23 cellular contexts compared by ENCODE assay signal in the genomic region with DNA sequence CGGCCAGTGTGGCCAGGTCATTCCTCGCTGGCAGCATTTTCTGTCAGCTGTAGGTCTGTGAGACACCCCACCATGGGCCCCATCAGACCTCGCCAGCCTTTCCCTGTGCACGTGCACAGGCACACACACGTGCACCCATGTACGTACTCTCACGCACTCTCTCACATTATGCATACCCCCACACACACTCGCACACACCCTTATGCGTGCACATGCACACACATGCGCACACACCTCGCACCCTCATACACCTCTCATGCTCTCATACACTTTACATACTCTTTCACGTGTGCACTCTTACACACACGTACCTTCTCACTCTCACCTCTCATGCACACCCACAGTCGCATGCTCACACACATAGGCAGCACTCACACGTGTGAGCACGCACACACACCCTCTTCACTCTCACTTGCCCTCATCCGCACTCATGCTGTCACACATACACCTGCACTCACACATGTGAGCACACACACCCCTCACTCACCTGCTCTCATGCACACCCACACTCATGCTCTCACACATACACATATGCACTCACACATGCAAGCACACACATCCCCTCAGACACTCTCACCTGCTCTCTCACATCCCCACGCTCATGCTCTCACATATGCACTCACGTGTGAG.
"Had no signal": no experiment of that assay in that cellular context is flagged by ENCODE, and none has a peak within 500 bp of the region (broad histone marks: within the 10 kb centered on the region; RNA-seq: fewer than 3 reads in every experiment).

No MANE protein-coding gene starts in this region.

- ATAC-seq: activated CD8-positive, alpha-beta memory T cell treated with anti-CD3 and anti-CD28 coated beads, Interleukin-2, amount 10 ng/mL, durations not matched to agents 7 days and 5 days; activated CD8-positive, alpha-beta T cell treated with anti-CD3 and anti-CD28 coated beads, Interleukin-2, amount 10 ng/mL, durations not matched to agents 7 days and 5 days; activated naive CD4-positive, alpha-beta T cell treated with anti-CD3 and anti-CD28 coated beads, Interleukin-2, amount 50 U/mL, for 72 hours; activated naive CD8-positive, alpha-beta T cell treated with anti-CD3 and anti-CD28 coated beads, Interleukin-2, amount 50 U/mL, for 24 hours; WTC11 had no signal

- H3K4me3 ChIP-seq: cardiac muscle cell, Peyer's patch had no signal

- DNase-seq: activated CD4-positive, alpha-beta T cell treated with anti-CD3 and anti-CD28 coated beads for 48 hours; activated CD4-positive, alpha-beta T cell treated with anti-CD3 and anti-CD28 coated beads, Interleukin-2, amount 50 U/mL, for 4 hours; activated CD4-positive, CD25-positive, alpha-beta regulatory T cell treated with anti-CD3 and anti-CD28 coated beads, Interleukin-2, amount 50 U/mL, for 72 hours; activated CD8-positive, alpha-beta memory T cell treated with anti-CD3 and anti-CD28 coated beads, Interleukin-2, amount 10 ng/mL, durations not matched to agents 7 days and 5 days; activated CD8-positive, alpha-beta T cell treated with anti-CD3 and anti-CD28 coated beads, Interleukin-2, amount 10 ng/mL, durations not matched to agents 7 days and 5 days; activated effector memory CD4-positive, alpha-beta T cell treated with Interleukin-2 at 50 U/mL for 16 hours; activated naive CD4-positive, alpha-beta T cell treated with Interleukin-2 at 50 U/mL for 16 hours; activated naive CD8-positive, alpha-beta T cell treated with anti-CD3 and anti-CD28 coated beads, Interleukin-2, amount 50 U/mL, for 24 hours; activated T-cell treated with anti-CD3 and anti-CD28 coated beads, Interleukin-2, amount 50 U/mL, for 24 hours; amniotic stem cell; Kasumi-1; NCI-H1105 treated with DMSO at 0.1 percent for 48 hours; NCI-H1436 treated with DMSO at 0.1 percent for 48 hours; NCI-H187; NCI-H2081; NCI-H446; NCI-H524; Peyer's patch; SHP77 treated with DMSO at 0.1 percent for 48 hours had no signal

- H3K27me3 ChIP-seq: cardiac muscle cell, Peyer's patch had no signal

- FAIRE-seq: astrocyte had no signal

- H3K27ac ChIP-seq: cardiac muscle cell, Peyer's patch had no signal

- H3K9me3 ChIP-seq: Peyer's patch had no signal
